In genomic region chr13:20780318-20780717, GRCh38 we compare ENCODE assay signal across 19 cellular contexts. TPM values are rescaled to one million over a fixed set of nuclear protein-coding genes. Genes with fewer than 3 reads are reported as not detected.
DNase-seq lines count a peak whose midpoint lies in the region; ATAC-seq, FAIRE-seq and TF ChIP-seq lines count a peak whose summit lies in the region.
"Had no signal": no experiment of that assay in that cellular context is flagged by ENCODE, and none has a peak within 500 bp of the region (broad histone marks: within the 10 kb centered on the region; RNA-seq: fewer than 3 reads in every experiment).

No MANE protein-coding gene starts in this region.

- no peaks in the 10 kb centered on the region for H3K9me3 Mint-ChIP-seq in activated naive CD4-positive, alpha-beta T cell treated with anti-CD3 and anti-CD28 coated beads, Interleukin-2, amount 50 U/mL, for 72 hours
- H3K9me3 Mint-ChIP-seq: CD8-positive, alpha-beta T cell had no signal

- no peak overlapping the region for H3K9ac ChIP-seq in IMR-90 (ENCODE audit: low read depth, low read length)
- H3K9ac ChIP-seq in H1 (replicated peaks in 1 of 4; ENCODE audit: extremely low read depth in 1 of 4, low read depth in 3 of 4, low read length in 3 of 4), result no peak overlapping the region
- H3K9ac ChIP-seq: GM23248 had no signal

- H2AFZ ChIP-seq in IMR-90 (replicated peaks; ENCODE audit: low read length, poor library complexity), result no peak overlapping the region
- no peak overlapping the region for H2AFZ ChIP-seq in H1 (ENCODE audit: low read length)
- H2AFZ ChIP-seq: GM23248 had no signal

- H3K14ac ChIP-seq in IMR-90 (replicated peaks; ENCODE audit: low read depth, low read length), result no peak overlapping the region
- H3K14ac ChIP-seq in H1 (ENCODE audit: insufficient read length), result no peak overlapping the region

- no peak for ATAC-seq in activated naive CD4-positive, alpha-beta T cell treated with anti-CD3 and anti-CD28 coated beads, Interleukin-2, amount 50 U/mL, for 72 hours
- ATAC-seq in A549 (no peak), IMR-90 (ENCODE audit: low read depth) (no peak)
- ATAC-seq: CD8-positive, alpha-beta T cell had no signal

- H3K18ac ChIP-seq in IMR-90 (ENCODE audit: low read depth, low read length) (no peak overlapping the region), H1 (ENCODE audit: extremely low read depth, low read length) (no peak overlapping the region)

- peak overlapping the region; percentile 46 to 47 for H3K27ac Mint-ChIP-seq in activated naive CD4-positive, alpha-beta T cell treated with anti-CD3 and anti-CD28 coated beads, Interleukin-2, amount 50 U/mL, for 72 hours
- H3K27ac Mint-ChIP-seq: CD8-positive, alpha-beta T cell had no signal

- no peak overlapping the region for H2AK9ac ChIP-seq in IMR-90 (replicated peaks; ENCODE audit: low read depth, low read length, poor library complexity)

- TF ChIP-seq POLR2A in A549 (IDR thresholded peaks at IDR 0.05; ENCODE audit: low read length) (no peak), IMR-90 (IDR thresholded peaks at IDR 0.05; ENCODE audit: low read depth, low read length) (no peak), H1 (IDR thresholded peaks at IDR 0.05; ENCODE audit: control extremely low read depth in 1 of 2, low read depth in 2 of 2, low read length in 2 of 2) (no peak)

- H2BK20ac ChIP-seq in IMR-90 (ENCODE audit: low read depth, low read length) (no peak overlapping the region), H1 (ENCODE audit: low read length) (no peak overlapping the region)

- H3K36me3 Mint-ChIP-seq in activated naive CD4-positive, alpha-beta T cell treated with anti-CD3 and anti-CD28 coated beads, Interleukin-2, amount 50 U/mL, for 72 hours, result peaks cover 0 to 9% of the 10 kb centered on the region in 2 donors

- H3K9me3 ChIP-seq in A549 (no peaks in the 10 kb centered on the region), IMR-90 (ENCODE audit: control insufficient read depth, insufficient read depth, low read length) (no peaks in the 10 kb centered on the region), H1 (ENCODE audit: insufficient read depth in 2 of 2, low read depth in 1 of 2, low read length in 1 of 2) (no peaks in the 10 kb centered on the region)
- H3K9me3 ChIP-seq: BE2C had no signal

- no peak overlapping the region for H4K8ac ChIP-seq in IMR-90 (ENCODE audit: low read depth in 2 of 2, low read length in 2 of 2)
- no peak overlapping the region for H4K8ac ChIP-seq in H1 (ENCODE audit: extremely low read depth, insufficient read depth, low read length)

- BruUV-seq in IMR-90 (replicated peaks; lab: Mats Ljungman, UMichigan), result no TSS peak

- no peaks in the 10 kb centered on the region for H3K27me3 ChIP-seq in IMR-90 (ENCODE audit: control insufficient read depth, insufficient read depth, low read length)
- no peaks in the 10 kb centered on the region for H3K27me3 ChIP-seq in H1 (replicated peaks in 1 of 4; ENCODE audit: control insufficient read depth in 3 of 4, extremely low read depth in 1 of 4, insufficient read depth in 3 of 4, low read length in 3 of 4)
- H3K27me3 ChIP-seq: BE2C had no signal

- H3K4me2 ChIP-seq in A549, result no peak overlapping the region
- no peak overlapping the region for H3K4me2 ChIP-seq in IMR-90 (ENCODE audit: low read depth, low read length)
- no peak overlapping the region for H3K4me2 ChIP-seq in H1 (ENCODE audit: insufficient read depth in 1 of 2, low read depth in 2 of 2, low read length in 2 of 2)

- peaks cover 13% of the 10 kb centered on the region for H3K36me3 ChIP-seq in IMR-90 (ENCODE audit: control insufficient read depth, insufficient read depth, low read length)
- peaks cover 0 to 12% (median 7%) of the 10 kb centered on the region in 4 experiments; a peak in 4 of 8 replicates for H3K36me3 ChIP-seq in H1 (ENCODE audit: control insufficient read depth in 2 of 4, insufficient read depth in 4 of 4, low read length in 3 of 4)

- intact Hi-C loops in IMR-90 (cut with micrococcal nuclease), result no loop called here

- H3K4ac ChIP-seq in IMR-90 (ENCODE audit: low read depth, low read length), result no peak overlapping the region
- H3K4ac ChIP-seq in H1 (replicated peaks; ENCODE audit: insufficient read length, low read depth, low read length), result no peak overlapping the region

- no peaks in the 10 kb centered on the region for H4K20me1 ChIP-seq in IMR-90 (ENCODE audit: insufficient read depth, low read length)
- no peaks in the 10 kb centered on the region for H4K20me1 ChIP-seq in H1 (replicated peaks in 1 of 2; ENCODE audit: control insufficient read depth in 1 of 2, insufficient read depth in 2 of 2, low read length in 2 of 2)

- CTCF ChIA-PET in A549 (lab: Yijun Ruan, JAX) (interaction anchor here (0.5 to 1.3 kb wide), 2 partner anchors 15 to 75 kb away, joined by 3 read pairs; no protein-coding TSS in a partner anchor), IMR-90 (lab: Yijun Ruan, JAX) (no interaction called here), H1 (lab: Charles Lee; ENCODE audit: partially characterized antibody) (interaction anchor here (0.8 to 1.3 kb wide), 2 partner anchors 57 to 74 kb away, joined by 3 to 4 read pairs; no protein-coding TSS in a partner anchor)

- H3K79me2 ChIP-seq in H1 (ENCODE audit: control insufficient read depth in 1 of 2, insufficient read depth in 2 of 2, low read length in 2 of 2), result no peaks in the 10 kb centered on the region

- H3K27ac ChIP-seq in A549 (no peak overlapping the region), IMR-90 (ENCODE audit: insufficient read depth, low read length) (no peak overlapping the region), H1 (ENCODE audit: low read depth, low read length) (no peak overlapping the region)
- H3K27ac ChIP-seq: C4-2B, GM23248, HL-60 had no signal

- H2BK5ac ChIP-seq in IMR-90 (ENCODE audit: low read depth, low read length, poor library complexity, severe bottlenecking) (no peak overlapping the region), H1 (ENCODE audit: low read depth, low read length) (no peak overlapping the region)

- WGBS in A549 (ENCODE audit: missing lambda C conversion rate), result 47% methylated on average over 1 of the region's 1 CpG
- WGBS in IMR-90 (ENCODE audit: extremely low coverage in 2 of 2, insufficient read length in 1 of 2), 2 experiments, result no CpG with 5 or more reads among the region's 1 CpG
- WGBS in H1 (ENCODE audit: extremely low coverage in 1 of 2, insufficient coverage in 1 of 2, insufficient read length in 1 of 2, insufficient replicate concordance in 2 of 2, low coverage in 1 of 2, low lambda C conversion rate in 2 of 2, missing lambda C conversion rate in 1 of 2), 2 experiments, result 90% methylated on average over 1 of the region's 1 CpG; no CpG with 5 or more reads in 1 of the 2 experiments

- H3K4me3 ChIP-seq in A549 (no peak overlapping the region), IMR-90 (ENCODE audit: insufficient read depth, low read depth, low read length) (no peak overlapping the region), H1 (ENCODE audit: extremely low read depth in 1 of 4, insufficient read depth in 2 of 4, low read depth in 3 of 4, low read length in 4 of 4) (no peak overlapping the region)
- H3K4me3 ChIP-seq: GM23248 had no signal

- H3K23ac ChIP-seq in IMR-90 (ENCODE audit: low read depth, low read length), result no peak overlapping the region
- no peak overlapping the region for H3K23ac ChIP-seq in H1 (ENCODE audit: insufficient read length)

- H2AK5ac ChIP-seq in IMR-90 (ENCODE audit: low read depth, low read length) (no peak overlapping the region), H1 (ENCODE audit: low read depth, low read length) (no peak overlapping the region)

- dilution Hi-C loops in IMR-90 (cut with HindIII; ENCODE audit: low sequenced_read_pairs, unreplicated experiment), result no loop called here

- H3K23me2 ChIP-seq in H1 (ENCODE audit: low read depth, low read length), result no peaks in the 10 kb centered on the region

- no peaks in the 10 kb centered on the region; a peak in 1 of 4 replicates for H3K79me1 ChIP-seq in IMR-90 (ENCODE audit: low read depth in 1 of 2, low read length in 2 of 2)
- H3K79me1 ChIP-seq in H1 (ENCODE audit: low read depth, low read length), result peaks cover 3% of the 10 kb centered on the region; the same call in 1 of the 2 replicates

- no peak overlapping the region for H3K56ac ChIP-seq in IMR-90 (ENCODE audit: extremely low read depth, insufficient read depth, low read length)
- H3K56ac ChIP-seq in H1 (replicated peaks; ENCODE audit: insufficient read length, low read depth, low read length), result no peak overlapping the region

- no peak for TF ChIP-seq RAD21 in A549 (conservative IDR thresholded peaks at IDR 0.05 in 1 of 2, IDR thresholded peaks at IDR 0.05 in 1 of 2)
- no peak for TF ChIP-seq RAD21 in IMR-90 (IDR thresholded peaks at IDR 0.05; ENCODE audit: low read length)
- no peak for TF ChIP-seq RAD21 in H1 (IDR thresholded peaks at IDR 0.05 in 1 of 2, conservative IDR thresholded peaks at IDR 0.05 in 1 of 2; ENCODE audit: low read depth in 2 of 2, low read length in 2 of 2)

- in situ Hi-C loops in IMR-90 (cut with MboI; ENCODE audit: low sequenced_read_pairs), result no loop called here

- no peak for TF ChIP-seq EP300 in A549 (IDR thresholded peaks at IDR 0.05)
- TF ChIP-seq EP300 in H1 (IDR thresholded peaks at IDR 0.05; ENCODE audit: borderline replicate concordance in 1 of 2, low read depth in 2 of 2, low read length in 2 of 2), result no peak

- no peak overlapping the region for H2BK15ac ChIP-seq in IMR-90 (ENCODE audit: low read depth, low read length)
- no peak overlapping the region for H2BK15ac ChIP-seq in H1 (ENCODE audit: low read length)

- H3K4me1 ChIP-seq in A549 (no peaks in the 10 kb centered on the region), IMR-90 (ENCODE audit: control insufficient read depth, insufficient read depth, low read length) (no peaks in the 10 kb centered on the region), H1 (replicated peaks in 1 of 4; ENCODE audit: control insufficient read depth in 3 of 4, insufficient read depth in 4 of 4, low read length in 3 of 4) (no peaks in the 10 kb centered on the region)
- H3K4me1 ChIP-seq: BE2C had no signal

- DNase-seq in activated naive CD4-positive, alpha-beta T cell treated with anti-CD3 and anti-CD28 coated beads, Interleukin-2, amount 50 U/mL, for 72 hours (ENCODE audit: low spot score in 2 of 2), result no peak
- no peak for DNase-seq in activated naive CD4-positive, alpha-beta T cell treated with anti-CD3 and anti-CD28 coated beads, Interleukin-2, amount 50 U/mL, for 16 hours
- no peak for DNase-seq in A549 (ENCODE audit: low read depth in 1 of 2, low spot score in 1 of 2)
- DNase-seq in IMR-90, result no peak
- DNase-seq in H1 (ENCODE audit: low read depth in 1 of 2, low spot score in 2 of 2), result no peak
- DNase-seq in T-helper 2 cell, result no peak
- no peak for DNase-seq in activated gamma-delta T cell treated with Interleukin-2 at 50 U/mL for 16 hours
- DNase-seq: BE2C; CD8-positive, alpha-beta T cell; COR-L47; DMS153; DMS79 treated with DMSO at 0.1 percent for 48 hours; EL; GM23248; H7 had no signal

- H4K5ac ChIP-seq in IMR-90 (ENCODE audit: low read depth, low read length) (no peak overlapping the region), H1 (ENCODE audit: insufficient read length, low read depth, low read length) (no peak overlapping the region)

- POLR2A ChIA-PET in A549 (lab: Yijun Ruan, JAX), result no interaction called here
- POLR2A ChIA-PET in IMR-90 (lab: Charles Lee; ENCODE audit: unreplicated experiment), result no interaction called here
- POLR2A ChIA-PET in H1 (lab: Charles Lee; ENCODE audit: partially characterized antibody), result no interaction called here

- H3K9me1 ChIP-seq in IMR-90 (ENCODE audit: insufficient read depth, low read length), result no peaks in the 10 kb centered on the region; the same call in 1 of the 2 replicates

- no peak overlapping the region for H4K91ac ChIP-seq in IMR-90 (ENCODE audit: insufficient read depth, low read depth, low read length)
- no peak overlapping the region for H4K91ac ChIP-seq in H1 (replicated peaks; ENCODE audit: insufficient read length, low read length)

- TF ChIP-seq CTCF in A549 (IDR thresholded peaks at IDR 0.05), result no peak
- no peak for TF ChIP-seq CTCF in IMR-90 (conservative IDR thresholded peaks at IDR 0.05; ENCODE audit: low read depth, low read length)
- no peak for TF ChIP-seq CTCF in H1 (IDR thresholded peaks at IDR 0.05; ENCODE audit: control extremely low read depth in 1 of 3, insufficient read depth in 1 of 3, low read depth in 1 of 3, low read length in 3 of 3)

- no peak overlapping the region for H2BK120ac ChIP-seq in IMR-90 (ENCODE audit: low read depth, low read length)
- no peak overlapping the region for H2BK120ac ChIP-seq in H1 (replicated peaks; ENCODE audit: low read depth, low read length)

- no peak for FAIRE-seq in A549 (lab: Jason Lieb, UNC)
- no peak for FAIRE-seq in H1 (lab: Jason Lieb, UNC)
- FAIRE-seq: D721Med, GM12891 had no signal

- H2BK12ac ChIP-seq in H1 (ENCODE audit: low read depth, low read length), result no peak overlapping the region

RNA-seq across cellular contexts. Expression of gene EEF1AKMT1, which starts 6.6 kb away (rescaled TPM):
- 10 to 100 TPM in 1 of 2 donors, 1 to 10 TPM in 1; 8.5 to 19.1 TPM for total RNA-seq in activated naive CD4-positive, alpha-beta T cell treated with anti-CD3 and anti-CD28 coated beads, Interleukin-2, amount 50 U/mL, for 72 hours
- polyA plus RNA-seq in A549 (2011; rRNA removed) (9.1 and 10.0 TPM in 2 replicates), A549 (2017; fragmentation: RNase III; extraction: RNeasy Plus Mini Kit Qiagen cat#74134 plus additional on column Dnase treatment) (7.3 to 9.0 TPM (median 8.1 TPM) in 3 replicates), IMR-90 (2012; rRNA removed) (7.4 and 10.0 TPM in 2 replicates), H1 (2011; rRNA removed) (1.5 and 3.1 TPM in 2 replicates)
- polyA plus RNA-seq in A549 (2012; cell fraction: cytosol; rRNA removed), result 2.7 and 3.9 TPM in 2 replicates
- 0.88 and 2.6 TPM in 2 replicates for polyA plus RNA-seq in A549 (2012; cell fraction: nucleus; rRNA removed)
- polyA minus RNA-seq in A549 (2011; rRNA and poly(A)+ RNA removed), result 2.2 and 3.0 TPM in 2 replicates
- total RNA-seq in IMR-90 (2012; rRNA removed), result 10.6 and 11.7 TPM in 2 replicates
- 2.6 and 6.9 TPM in 2 replicates for polyA plus RNA-seq in IMR-90 (2012; cell fraction: cytosol; rRNA removed)
- 0.54 and 5.8 TPM in 2 replicates for polyA plus RNA-seq in IMR-90 (2012; cell fraction: nucleus; rRNA removed; ENCODE audit: low replicate concordance)
- 3.5 and 4.1 TPM in 2 replicates for total RNA-seq in H1 (2021; fragmentation: NEBNext Ultra II Directional; extraction: Animal tissue kit (Norgen Biotek cat#: 25700))
- 2.4 TPM for polyA plus RNA-seq in H1 (2011; cell fraction: cytosol; rRNA removed)
- polyA plus RNA-seq in H1 (2011; cell fraction: nucleus; rRNA removed), result 0.88 TPM
- polyA plus RNA-seq in H1 (2012, experiment 1 of 2), result 3.5 to 4.7 TPM (median 4.0 TPM) in 4 replicates
- 2.0 TPM for polyA plus RNA-seq in H1 (2012, experiment 2 of 2)
- 2.9 TPM for polyA plus RNA-seq in H1 (2013, experiment 1 of 2)
- 3.1 TPM for polyA plus RNA-seq in H1 (2013, experiment 2 of 2)
- polyA minus RNA-seq in H1 (2011; rRNA and poly(A)+ RNA removed), result 1.3 and 2.4 TPM in 2 replicates
- not detected for polyA minus RNA-seq in H1 (2011; cell fraction: cytosol; rRNA and poly(A)+ RNA removed)
- polyA minus RNA-seq in H1 (2011; cell fraction: nucleus; rRNA and poly(A)+ RNA removed), result not detected
